8 cellular contexts compared by ENCODE assay signal in the genomic region with DNA sequence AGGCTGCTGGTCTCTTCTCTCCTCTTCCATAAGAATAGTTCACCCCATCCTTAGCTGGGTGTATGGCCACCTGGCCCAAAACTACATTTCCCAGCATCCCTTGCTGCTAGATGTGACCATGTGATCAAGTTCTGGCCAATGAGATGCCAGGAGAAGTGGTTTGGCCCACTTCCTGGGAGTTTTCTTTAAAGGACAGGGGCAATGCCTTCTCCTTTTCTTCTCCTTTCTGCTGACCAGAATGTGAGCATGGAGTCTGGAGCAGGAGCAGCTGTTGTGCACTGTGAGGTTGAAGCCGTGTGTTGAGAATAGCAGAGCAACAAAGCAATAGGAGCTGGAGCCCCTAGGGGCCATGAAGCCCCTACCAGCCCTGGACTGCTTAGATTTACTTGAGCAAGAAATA. TPM values are rescaled to one million over a fixed set of nuclear protein-coding genes. Genes with fewer than 3 reads are reported as not detected.
DNase-seq lines count a peak whose midpoint lies in the region; ATAC-seq and TF ChIP-seq lines count a peak whose summit lies in the region.

No MANE protein-coding gene starts in this region.

- H3K79me2 ChIP-seq in OCI-LY3 (ENCODE audit: low read length): no peaks in the 10 kb centered on the region

- no peaks in the 10 kb centered on the region for H3K9me3 ChIP-seq in OCI-LY3 (ENCODE audit: insufficient read depth, low read length)

- H3K4me3 Mint-ChIP-seq in activated T-helper 1 cell treated with anti-CD3 and anti-CD28 coated beads, Interleukin-12 subunit alpha, Interleukin-12 subunit beta, Interleukin-2, Interleukin-4 antibody, amounts not matched to agents 30 ng/mL and 10 ng/mL and 1 ng/mL, durations not matched to agents 14 hours and 24 hours and 36 hours: peak overlapping the region; percentile 58

- peaks cover 92% of the 10 kb centered on the region for H3K4me1 Mint-ChIP-seq in activated T-helper 1 cell treated with anti-CD3 and anti-CD28 coated beads, Interleukin-12 subunit alpha, Interleukin-12 subunit beta, Interleukin-2, Interleukin-4 antibody, amounts not matched to agents 30 ng/mL and 10 ng/mL and 1 ng/mL, durations not matched to agents 14 hours and 24 hours and 36 hours (ENCODE audit: low read depth)

- H3K4me2 ChIP-seq in OCI-LY3 (ENCODE audit: low read length): peak overlapping the region; percentile 36

- H3K36me3 ChIP-seq in OCI-LY3 (replicated peaks; ENCODE audit: low read depth, low read length): no peaks in the 10 kb centered on the region

- H3K27ac ChIP-seq in OCI-LY3 (ENCODE audit: low read length): no peak overlapping the region

- H4K20me1 ChIP-seq in OCI-LY3 (ENCODE audit: insufficient read depth, low read length): no peaks in the 10 kb centered on the region

- ATAC-seq in HG03095 (IDR thresholded peaks at IDR 0.05; ENCODE audit: unreplicated experiment) (no peak), HG03469 (IDR thresholded peaks at IDR 0.05; ENCODE audit: unreplicated experiment) (no peak)

- DNase-seq in DMS153 treated with DMSO at 0.1 percent for 48 hours (lab: John Stamatoyannopoulos, UW; ENCODE audit: unreplicated experiment) (peak; percentile 24), HFF-Myc (ENCODE audit: extremely low read depth, low read depth) (peak; percentile 80), foreskin fibroblast (peak; percentile 69 to 88), nucleus accumbens (lab: John Stamatoyannopoulos, UW) (peak in 40 of 56 donors; percentile 11 to 81 (median 44))
- DNase-seq in activated T-helper 1 cell treated with anti-CD3 and anti-CD28 coated beads, Interleukin-12 subunit alpha, Interleukin-12 subunit beta, Interleukin-2, Interleukin-4 antibody, amounts not matched to agents 30 ng/mL and 10 ng/mL and 1 ng/mL, durations not matched to agents 14 hours and 24 hours and 36 hours (ENCODE audit: low spot score): peak; percentile 69

- H3K27me3 Mint-ChIP-seq in activated T-helper 1 cell treated with anti-CD3 and anti-CD28 coated beads, Interleukin-12 subunit alpha, Interleukin-12 subunit beta, Interleukin-2, Interleukin-4 antibody, amounts not matched to agents 30 ng/mL and 10 ng/mL and 1 ng/mL, durations not matched to agents 14 hours and 24 hours and 36 hours (ENCODE audit: insufficient read depth): peaks cover 2% of the 10 kb centered on the region

- H2AFZ ChIP-seq in OCI-LY3 (ENCODE audit: low read depth, low read length): peak overlapping the region; percentile 82; the same call in 1 of the 2 replicates

- H3K27ac Mint-ChIP-seq in activated T-helper 1 cell treated with anti-CD3 and anti-CD28 coated beads, Interleukin-12 subunit alpha, Interleukin-12 subunit beta, Interleukin-2, Interleukin-4 antibody, amounts not matched to agents 30 ng/mL and 10 ng/mL and 1 ng/mL, durations not matched to agents 14 hours and 24 hours and 36 hours: peak overlapping the region; percentile 93

- no peak overlapping the region for H3K4me3 ChIP-seq in HFF-Myc (replicated peaks; ENCODE audit: low read depth, low read length)
- H3K4me3 ChIP-seq in OCI-LY3 (ENCODE audit: low read length): no peak overlapping the region
- no peak overlapping the region for H3K4me3 ChIP-seq in foreskin fibroblast (ENCODE audit: low read depth in 1 of 2, low read length in 2 of 2)

- TF ChIP-seq CTCF in HFF-Myc (IDR thresholded peaks at IDR 0.05; ENCODE audit: low read depth, low read length, missing control alignments) (no peak), OCI-LY3 (IDR thresholded peaks at IDR 0.05; ENCODE audit: low read depth, low read length) (no peak), foreskin fibroblast (IDR thresholded peaks at IDR 0.05; ENCODE audit: low read depth, low read length) (no peak)

- H3K4me1 ChIP-seq in OCI-LY3 (ENCODE audit: low read length): peaks cover 48% of the 10 kb centered on the region

- no peaks in the 10 kb centered on the region for H3K27me3 ChIP-seq in OCI-LY3 (ENCODE audit: low read depth, low read length)

- H3K36me3 Mint-ChIP-seq in activated T-helper 1 cell treated with anti-CD3 and anti-CD28 coated beads, Interleukin-12 subunit alpha, Interleukin-12 subunit beta, Interleukin-2, Interleukin-4 antibody, amounts not matched to agents 30 ng/mL and 10 ng/mL and 1 ng/mL, durations not matched to agents 14 hours and 24 hours and 36 hours (ENCODE audit: low read depth): peaks cover 21% of the 10 kb centered on the region

- intact Hi-C loops in activated T-helper 1 cell treated with anti-CD3 and anti-CD28 coated beads, Interleukin-12 subunit alpha, Interleukin-12 subunit beta, Interleukin-2, Interleukin-4 antibody, amounts not matched to agents 30 ng/mL and 10 ng/mL and 1 ng/mL, durations not matched to agents 14 hours and 24 hours and 36 hours (cut with micrococcal nuclease): no loop called here

- H3K9me3 Mint-ChIP-seq in activated T-helper 1 cell treated with anti-CD3 and anti-CD28 coated beads, Interleukin-12 subunit alpha, Interleukin-12 subunit beta, Interleukin-2, Interleukin-4 antibody, amounts not matched to agents 30 ng/mL and 10 ng/mL and 1 ng/mL, durations not matched to agents 14 hours and 24 hours and 36 hours: no peaks in the 10 kb centered on the region

- no peak overlapping the region for H3K9ac ChIP-seq in OCI-LY3 (ENCODE audit: low read length)

RNA-seq across cellular contexts. Expression of a gene that starts 36.8 kb away (rescaled TPM):
- total RNA-seq in activated T-helper 1 cell treated with anti-CD3 and anti-CD28 coated beads, Interleukin-12 subunit alpha, Interleukin-12 subunit beta, Interleukin-2, Interleukin-4 antibody, amounts not matched to agents 30 ng/mL and 10 ng/mL and 1 ng/mL, durations not matched to agents 14 hours and 24 hours and 36 hours: not detected in 2 replicates

RNA-seq across cellular contexts. Expression of a gene that starts 41.8 kb away (rescaled TPM):
- 67.1 and 67.3 TPM in 2 replicates for total RNA-seq in activated T-helper 1 cell treated with anti-CD3 and anti-CD28 coated beads, Interleukin-12 subunit alpha, Interleukin-12 subunit beta, Interleukin-2, Interleukin-4 antibody, amounts not matched to agents 30 ng/mL and 10 ng/mL and 1 ng/mL, durations not matched to agents 14 hours and 24 hours and 36 hours

RNA-seq across cellular contexts. Expression of a gene that starts 57.8 kb away (rescaled TPM):
- 24.0 TPM in 2 replicates for total RNA-seq in activated T-helper 1 cell treated with anti-CD3 and anti-CD28 coated beads, Interleukin-12 subunit alpha, Interleukin-12 subunit beta, Interleukin-2, Interleukin-4 antibody, amounts not matched to agents 30 ng/mL and 10 ng/mL and 1 ng/mL, durations not matched to agents 14 hours and 24 hours and 36 hours

Comparison
In these comparisons a context has a peak if more than half of its experiments do, and no peak if none do; other contexts are left out.
1. DNase-seq: peak in every context shown above with its lines; median percentile 80 in HFF-Myc; 78 in foreskin fibroblast; 69 in activated T-helper 1 cell treated with anti-CD3 and anti-CD28 coated beads, Interleukin-12 subunit alpha, Interleukin-12 subunit beta, Interleukin-2, Interleukin-4 antibody, amounts not matched to agents 30 ng/mL and 10 ng/mL and 1 ng/mL, durations not matched to agents 14 hours and 24 hours and 36 hours; 44 in nucleus accumbens; 24 in DMS153 treated with DMSO at 0.1 percent for 48 hours.